8 cellular contexts compared by ENCODE assay signal in the genomic region with DNA sequence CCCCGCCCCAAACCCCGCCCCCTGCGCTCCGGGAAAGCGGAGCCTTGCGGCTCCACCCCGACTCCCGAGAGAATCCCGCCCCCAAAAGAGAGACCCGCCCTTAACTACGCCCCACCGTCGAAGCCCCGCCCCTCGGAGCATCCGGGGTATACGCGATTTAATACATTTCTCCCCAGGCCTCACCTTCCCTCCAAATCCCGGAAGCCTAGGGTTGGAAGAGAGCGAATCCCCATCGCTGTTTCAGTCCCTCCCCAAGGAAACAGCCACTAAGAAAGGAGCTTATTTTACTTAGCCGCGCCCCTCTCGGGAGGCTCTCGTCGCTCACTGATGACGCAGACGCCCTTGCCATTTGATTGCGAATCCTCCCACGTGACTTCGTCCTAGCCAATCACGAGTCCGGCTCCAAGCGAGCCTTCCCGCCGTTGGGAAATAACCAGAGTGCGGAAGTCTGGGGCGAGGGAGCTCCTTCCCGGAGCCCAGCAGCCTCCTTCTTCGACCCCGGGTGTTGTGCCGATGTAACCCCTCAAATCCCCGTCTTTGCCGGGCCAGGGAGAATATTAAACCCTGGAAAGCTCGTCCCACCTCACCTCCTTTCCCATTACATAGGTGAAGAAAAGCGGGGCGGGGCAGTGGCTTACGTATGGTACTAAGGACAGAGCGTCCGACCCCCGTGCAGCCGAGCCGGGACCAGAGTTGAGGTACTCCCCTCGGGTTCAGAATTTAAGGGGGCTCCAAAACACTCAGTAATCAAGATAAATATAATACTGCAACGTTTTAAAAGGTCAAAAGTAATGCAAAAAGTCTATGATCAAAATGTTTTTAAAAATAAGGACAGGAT. TPM values are rescaled to one million over a fixed set of nuclear protein-coding genes. Genes with fewer than 3 reads are reported as not detected.
DNase-seq lines count a peak whose midpoint lies in the region; ATAC-seq, FAIRE-seq and TF ChIP-seq lines count a peak whose summit lies in the region.

No MANE protein-coding gene starts in this region.

- H3K36me3 ChIP-seq in adipocyte (ENCODE audit: control insufficient read depth, insufficient read depth, low read length, severe bottlenecking): no peaks in the 10 kb centered on the region
- H3K36me3 ChIP-seq in cardiac muscle cell: no peaks in the 10 kb centered on the region
- H3K36me3 ChIP-seq in pancreas: no peaks in the 10 kb centered on the region
- H3K36me3 ChIP-seq in tibial artery: no peaks in the 10 kb centered on the region

- H3K9me3 ChIP-seq in adipocyte (ENCODE audit: control insufficient read depth, low read length) (no peaks in the 10 kb centered on the region), cardiac muscle cell (ENCODE audit: low read depth) (no peaks in the 10 kb centered on the region), pancreas (no peaks in the 10 kb centered on the region), tibial artery (no peaks in the 10 kb centered on the region)

- peak overlapping the region; percentile 94 for H3K9ac ChIP-seq in adipocyte (ENCODE audit: low read length)

- H3K4me3 ChIP-seq in adipocyte (ENCODE audit: low read length) (peak overlapping the region; percentile 91), cardiac muscle cell (peak overlapping the region; percentile 65), pancreas (peak overlapping the region; percentile 27 to 69 (median 54)), tibial artery (peak overlapping the region; percentile 64 to 69)

- peak overlapping the region; percentile 61 for H3K27ac ChIP-seq in cardiac muscle cell
- H3K27ac ChIP-seq in pancreas: peak overlapping the region; percentile 51 to 90 (median 80)
- peak overlapping the region; percentile 89 to 94 for H3K27ac ChIP-seq in tibial artery

- WGBS in pancreas, 2 donors: 0 to 1% methylated on average over 54 to 55 of the region's 55 CpGs

- FAIRE-seq in GM12891 (lab: Jason Lieb, UNC) (peak; percentile 88), pancreas (lab: Jason Lieb, UNC) (peak; percentile 91)

- ATAC-seq in HG02798 (IDR thresholded peaks at IDR 0.05; ENCODE audit: poor library complexity, unreplicated experiment): peak; percentile 93
- ATAC-seq in pancreas: peak; percentile 86 to 95 (median 90)

- TF ChIP-seq POLR2A in GM12891 (IDR thresholded peaks at IDR 0.05; ENCODE audit: low read depth, low read length): peak; percentile 96

- TF ChIP-seq CTCF in cardiac muscle cell (IDR thresholded peaks at IDR 0.05; ENCODE audit: low read depth, low read length) (no peak), pancreas (IDR thresholded peaks at IDR 0.05) (no peak), tibial artery (IDR thresholded peaks at IDR 0.05) (peak in 1 of 2 experiments; percentile 23)

- DNase-seq in GM12891 (ENCODE audit: insufficient read length, low spot score) (peak; percentile 99), NCI-H1417 treated with DMSO at 0.1 percent for 48 hours (lab: John Stamatoyannopoulos, UW) (peak; percentile 99), SW 1271 (lab: John Stamatoyannopoulos, UW) (peak; percentile 99), adipocyte (ENCODE audit: low read depth) (peak; percentile 100), cardiac muscle cell (ENCODE audit: low read depth in 1 of 2, low spot score in 1 of 2) (peak; percentile 100), pancreas (peak; percentile 99 to 100 (median 100)), tibial artery (peak; percentile 100)

- H3K27me3 ChIP-seq in adipocyte (replicated peaks; ENCODE audit: control insufficient read depth, insufficient read depth, low read length): peaks cover under 1% of the 10 kb centered on the region
- H3K27me3 ChIP-seq in cardiac muscle cell: no peaks in the 10 kb centered on the region
- no peaks in the 10 kb centered on the region for H3K27me3 ChIP-seq in pancreas
- peaks cover 0 to 11% of the 10 kb centered on the region in 2 donors for H3K27me3 ChIP-seq in tibial artery

- intact Hi-C loops in pancreas (cut with DNase I) (no loop called here), tibial artery (cut with DNase I; ENCODE audit: low total_unique reads) (no loop called here)

- H3K4me1 ChIP-seq in adipocyte (ENCODE audit: control insufficient read depth, insufficient read depth, low read length) (peaks cover 24% of the 10 kb centered on the region), cardiac muscle cell (ENCODE audit: low read depth) (peaks cover 46% of the 10 kb centered on the region), pancreas (peaks cover 6 to 26% (median 16%) of the 10 kb centered on the region in 3 donors), tibial artery (peaks cover 0 to 18% (median 13%) of the 10 kb centered on the region in 4 donors)

TF ChIP-seq in GM12891, 5 proteins besides CTCF, POLR2A, EP300 and RAD21:
- TF ChIP-seq TAF1 (IDR thresholded peaks at IDR 0.05; ENCODE audit: low read depth, low read length) (peak; percentile 89), PAX5 (IDR thresholded peaks at IDR 0.05; ENCODE audit: insufficient read depth, low read length, severe bottlenecking) (no peak), SPI1 (IDR thresholded peaks at IDR 0.05; ENCODE audit: low read depth, low read length) (peak; percentile 57), POU2F2 (IDR thresholded peaks at IDR 0.05; ENCODE audit: low read depth, low read length) (peak; percentile 82), POLR2AphosphoS5 (IDR thresholded peaks at IDR 0.05; ENCODE audit: low read depth, low read length) (peak; percentile 96)

RNA-seq across cellular contexts. Expression of a gene that starts 0.5 kb away (rescaled TPM):
- 46.2 TPM for polyA plus RNA-seq in GM12891 (2012; ENCODE audit: low read depth, missing spikeins)
- total RNA-seq in cardiac muscle cell (44.6 and 44.7 TPM in 2 replicates), pancreas (10 to 100 TPM in 4 of 6 donors, 1 to 10 TPM in 2; 4.3 to 15.1 (median 12.5) TPM)
- polyA plus RNA-seq in cardiac muscle cell (49.9 and 55.9 TPM in 2 replicates), pancreas (10 to 100 TPM in 1 of 2 donors, 1 to 10 TPM in 1; 8.5 to 11.4 TPM)

RNA-seq across cellular contexts. Expression of a gene that starts 13.6 kb away (rescaled TPM):
- 0.18 TPM for polyA plus RNA-seq in GM12891 (2012; ENCODE audit: low read depth, missing spikeins)
- total RNA-seq in cardiac muscle cell (0.95 and 6.1 TPM in 2 replicates), pancreas (under 1 TPM in 3 of 6 donors, not detected in 3; 0.03 to 0.12 (median 0.06) TPM)
- polyA plus RNA-seq in cardiac muscle cell (0.71 and 1.1 TPM in 2 replicates), pancreas (under 1 TPM; 0.09 to 0.15 TPM)

RNA-seq across cellular contexts. Expression of a gene that starts 20.2 kb away (rescaled TPM):
- polyA plus RNA-seq in GM12891 (2012; ENCODE audit: low read depth, missing spikeins): not detected
- 0.83 and 0.85 TPM in 2 replicates for total RNA-seq in cardiac muscle cell
- 0.76 and 1.3 TPM in 2 replicates for polyA plus RNA-seq in cardiac muscle cell
- total RNA-seq in pancreas: under 1 TPM in 1 of 6 donors, not detected in 5; 0.16 TPM
- polyA plus RNA-seq in pancreas: under 1 TPM in 1 of 2 donors, not detected in 1; 0.07 TPM

RNA-seq across cellular contexts. Expression of a gene that starts 49.8 kb away (rescaled TPM):
- polyA plus RNA-seq in GM12891 (2012; ENCODE audit: low read depth, missing spikeins): not detected
- 2.5 and 4.0 TPM in 2 replicates for total RNA-seq in cardiac muscle cell
- 1.9 and 3.1 TPM in 2 replicates for polyA plus RNA-seq in cardiac muscle cell
- total RNA-seq in pancreas: under 1 TPM in 5 of 6 donors, not detected in 1; 0.03 to 0.17 (median 0.09) TPM
- polyA plus RNA-seq in pancreas: under 1 TPM; 0.08 to 0.09 TPM

RNA-seq across cellular contexts. Expression of a gene that starts 50.8 kb away (rescaled TPM):
- polyA plus RNA-seq in GM12891 (2012; ENCODE audit: low read depth, missing spikeins): not detected
- total RNA-seq in cardiac muscle cell: not detected in 2 replicates
- not detected in 2 replicates for polyA plus RNA-seq in cardiac muscle cell
- not detected for total RNA-seq in pancreas
- not detected for polyA plus RNA-seq in pancreas

Comparison
In these comparisons a context has a peak if more than half of its experiments do, and no peak if none do; other contexts are left out.
1. Peak in every context shown above with its lines: DNase-seq, ATAC-seq, H3K4me3 ChIP-seq and H3K27ac ChIP-seq.